In genomic region chr1:235060607-235061470, GRCh38 we compare ENCODE assay signal across 10 cellular contexts.
A peak's percentile ranks its signal among the peaks of the same experiment; 100 is the strongest.
DNase-seq lines count a peak whose midpoint lies in the region; ATAC-seq and TF ChIP-seq lines count a peak whose summit lies in the region.
"Had no signal": no experiment of that assay in that cellular context is flagged by ENCODE, and none has a peak within 500 bp of the region (broad histone marks: within the 10 kb centered on the region; RNA-seq: fewer than 3 reads in every experiment).

No MANE protein-coding gene starts in this region.

- no peaks in the 10 kb centered on the region for H3K9me3 Mint-ChIP-seq in Caco-2 (ENCODE audit: unreplicated experiment)
- H3K9me3 Mint-ChIP-seq in endodermal cell: no peaks in the 10 kb centered on the region

- 49 to 59% methylated on average over 5 to 7 of the region's 7 CpGs for WGBS in endodermal cell (ENCODE audit: insufficient coverage in 1 of 2, insufficient read length in 1 of 2), 2 experiments

- DNase-seq in Caco-2 (peak; percentile 78 to 88), NCI-H2171 (lab: John Stamatoyannopoulos, UW) (peak; percentile 26), endodermal cell (peak; percentile 74), Ammon's horn (ENCODE audit: low spot score) (no peak), NCI-H1694 (lab: John Stamatoyannopoulos, UW) (no peak), NCI-H1092 treated with DMSO at 0.1 percent for 48 hours (lab: John Stamatoyannopoulos, UW) (no peak)
- DNase-seq: SHP77 had no signal

- H3K27ac Mint-ChIP-seq in Caco-2 (ENCODE audit: unreplicated experiment) (peak overlapping the region; percentile 95), endodermal cell (peak overlapping the region; percentile 93)

- no TSS peak for BruUV-seq in Caco-2 (replicated peaks; lab: Mats Ljungman, UMichigan)

- H3K4me1 Mint-ChIP-seq in Caco-2 (ENCODE audit: low read depth, unreplicated experiment) (peaks cover 51% of the 10 kb centered on the region), endodermal cell (peaks cover 29% of the 10 kb centered on the region)

- H3K4me1 ChIP-seq in Caco-2 (peaks cover 41% of the 10 kb centered on the region), endodermal cell (ENCODE audit: control insufficient read depth, insufficient read depth, low read length) (peaks cover 10% of the 10 kb centered on the region), muscle layer of duodenum (ENCODE audit: control insufficient read depth in 1 of 2, insufficient read depth in 2 of 2, low read length in 2 of 2) (peaks cover 4 to 13% of the 10 kb centered on the region in 2 donors)

- H3K27me3 Mint-ChIP-seq in Caco-2 (ENCODE audit: insufficient read depth, unreplicated experiment) (no peaks in the 10 kb centered on the region), endodermal cell (ENCODE audit: insufficient read depth) (no peaks in the 10 kb centered on the region)

- H3K27me3 ChIP-seq in Caco-2 (replicated peaks; ENCODE audit: control insufficient read depth, insufficient read depth, low read length) (no peaks in the 10 kb centered on the region), endodermal cell (ENCODE audit: control insufficient read depth, insufficient read depth, low read length, poor library complexity, severe bottlenecking) (no peaks in the 10 kb centered on the region), muscle layer of duodenum (ENCODE audit: low read depth, low read length) (no peaks in the 10 kb centered on the region)
- H3K27me3 ChIP-seq: dorsolateral prefrontal cortex had no signal

- TF ChIP-seq CTCF in Caco-2 (IDR thresholded peaks at IDR 0.05; ENCODE audit: insufficient read depth in 1 of 2, low read depth in 1 of 2, low read length in 1 of 2, severe bottlenecking in 1 of 2, unreplicated experiment in 1 of 2): no peak
- TF ChIP-seq CTCF in endodermal cell (conservative IDR thresholded peaks at IDR 0.05): no peak

- H3K36me3 ChIP-seq in Caco-2 (ENCODE audit: control insufficient read depth, insufficient read depth, low read length) (no peaks in the 10 kb centered on the region), endodermal cell (ENCODE audit: control insufficient read depth, insufficient read depth, low read length) (no peaks in the 10 kb centered on the region), muscle layer of duodenum (ENCODE audit: control insufficient read depth in 1 of 2, insufficient read depth in 2 of 2, low read length in 2 of 2) (no peaks in the 10 kb centered on the region)

- POLR2A ChIA-PET in Caco-2 (lab: Charles Lee): interaction anchor here (0.5 to 2.9 kb wide), 5 partner anchors 13 to 448 kb away, joined by 3 to 17 read pairs (median 15); no protein-coding TSS in a partner anchor

- H3K9ac ChIP-seq in endodermal cell (ENCODE audit: extremely low read depth, low read length, poor library complexity, severe bottlenecking): no peak overlapping the region

- CTCF ChIA-PET in Caco-2 (lab: Charles Lee): interaction anchor here (0.9 to 1.0 kb wide), 2 partner anchors 84 to 86 kb away, joined by 3 to 4 read pairs; no protein-coding TSS in a partner anchor

- peak overlapping the region; percentile 51 for H3K4me3 Mint-ChIP-seq in Caco-2 (ENCODE audit: unreplicated experiment)
- H3K4me3 Mint-ChIP-seq in endodermal cell: no peak overlapping the region

- H3K27ac ChIP-seq in endodermal cell (ENCODE audit: low read depth, low read length) (no peak overlapping the region), muscle layer of duodenum (ENCODE audit: low read length) (peak overlapping the region; percentile 50)

- H3K9me3 ChIP-seq in Caco-2 (no peaks in the 10 kb centered on the region), endodermal cell (ENCODE audit: control insufficient read depth, low read length) (no peaks in the 10 kb centered on the region), muscle layer of duodenum (ENCODE audit: control insufficient read depth in 1 of 2, low read length in 2 of 2) (no peaks in the 10 kb centered on the region)

- no peak for ATAC-seq in HG03521 (IDR thresholded peaks at IDR 0.05; ENCODE audit: unreplicated experiment)

- intact Hi-C loops in Caco-2 (cut with micrococcal nuclease; ENCODE audit: unreplicated experiment): loop anchor here (2.0 to 5.0 kb wide), 2 partner anchors 14 to 99 kb away; no protein-coding TSS in a partner anchor

- H3K4me3 ChIP-seq in Caco-2 (ENCODE audit: low read depth, low read length): no peak overlapping the region
- H3K4me3 ChIP-seq in endodermal cell (ENCODE audit: low read length): no peak overlapping the region
- no peak overlapping the region for H3K4me3 ChIP-seq in muscle layer of duodenum (ENCODE audit: low read depth in 1 of 2, low read length in 2 of 2)
- H3K4me3 ChIP-seq: dorsolateral prefrontal cortex had no signal

- peaks cover 19% of the 10 kb centered on the region for H3K36me3 Mint-ChIP-seq in Caco-2 (ENCODE audit: insufficient read depth, unreplicated experiment)
- no peaks in the 10 kb centered on the region for H3K36me3 Mint-ChIP-seq in endodermal cell (ENCODE audit: low read depth)

Comparison
In these comparisons a context has a peak if more than half of its experiments do, and no peak if none do; other contexts are left out.
1. DNase-seq: peak in Caco-2 (2 of 2), NCI-H2171 (single experiment) and endodermal cell (single experiment); none in Ammon's horn (single experiment), NCI-H1694 (single experiment) and NCI-H1092 treated with DMSO at 0.1 percent for 48 hours (single experiment).